Comparison of ENCODE assay signal across 8 cellular contexts in the genomic region with DNA sequence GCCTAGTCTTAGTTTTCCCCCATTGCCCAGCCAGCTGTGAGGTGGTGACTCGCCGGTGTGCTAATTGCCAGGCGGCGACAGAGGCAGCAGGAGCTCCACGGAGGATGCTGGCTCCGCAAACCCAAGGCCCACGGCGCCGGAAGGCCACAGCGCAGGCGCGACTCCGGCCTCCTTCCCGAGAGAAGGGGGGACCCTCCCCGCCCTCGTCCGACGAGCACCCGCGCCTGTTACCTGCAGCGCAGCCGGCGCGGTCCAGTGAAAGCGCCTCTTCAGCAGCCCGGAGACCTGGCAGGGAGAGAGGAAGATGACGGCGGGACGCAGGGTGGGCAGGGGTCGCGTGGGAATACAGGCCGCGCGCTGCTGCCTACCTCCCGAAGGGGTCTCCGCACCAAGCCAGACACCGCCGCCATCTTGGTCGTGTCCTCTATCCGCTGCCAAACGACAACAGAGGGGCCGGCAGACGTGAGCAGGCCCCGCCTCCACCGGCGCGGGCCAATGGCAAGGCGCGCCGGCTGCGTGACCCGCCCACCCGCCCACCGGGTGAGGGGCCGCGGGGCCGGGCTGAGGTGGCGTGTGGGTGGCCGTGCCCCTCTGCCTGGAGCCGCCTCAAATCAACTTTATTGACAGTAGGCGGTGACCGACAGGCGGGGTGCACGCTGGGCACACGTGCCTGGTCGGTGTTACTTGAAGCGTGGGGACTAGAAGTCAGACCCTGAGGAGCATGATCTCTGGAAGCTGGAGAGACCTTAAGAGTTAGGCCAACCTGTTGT. TPM values are rescaled to one million over a fixed set of nuclear protein-coding genes. Genes with fewer than 3 reads are reported as not detected.
A peak's percentile ranks its signal among the peaks of the same experiment; 100 is the strongest.
DNase-seq lines count a peak whose midpoint lies in the region; ATAC-seq lines count a peak whose summit lies in the region.

A gene (minus strand): TSS at position 433 of the 770 bp plus-strand sequence. CDS start 23 bp downstream, at position 410.

- peaks cover 37% of the 10 kb centered on the region for H3K36me3 ChIP-seq in NT2/D1 (ENCODE audit: insufficient read depth, insufficient read length, low read length)
- peaks cover 13% of the 10 kb centered on the region for H3K36me3 ChIP-seq in endocrine pancreas (ENCODE audit: control insufficient read depth, insufficient read depth, low read length)

- H3K36me3 Mint-ChIP-seq in activated CD8-positive, alpha-beta memory T cell treated with anti-CD3 and anti-CD28 coated beads, Interleukin-2, amount 10 ng/mL, durations not matched to agents 7 days and 5 days, result peaks cover 14% of the 10 kb centered on the region

- H3K4me1 ChIP-seq in NT2/D1 (ENCODE audit: insufficient read depth, insufficient read length) (peaks cover 3% of the 10 kb centered on the region), endocrine pancreas (ENCODE audit: control insufficient read depth, insufficient read depth, low read length) (peaks cover 6% of the 10 kb centered on the region)

- peak within 1 kb of the TSS; percentile 79 for H3K27ac Mint-ChIP-seq in activated CD8-positive, alpha-beta memory T cell treated with anti-CD3 and anti-CD28 coated beads, Interleukin-2, amount 10 ng/mL, durations not matched to agents 7 days and 5 days

- H3K27me3 Mint-ChIP-seq in activated CD8-positive, alpha-beta memory T cell treated with anti-CD3 and anti-CD28 coated beads, Interleukin-2, amount 10 ng/mL, durations not matched to agents 7 days and 5 days, result peaks cover 7% of the 10 kb centered on the region

- no peaks in the 10 kb centered on the region for H3K27me3 ChIP-seq in NT2/D1 (ENCODE audit: insufficient read depth, insufficient read length)
- H3K27me3 ChIP-seq in endocrine pancreas (ENCODE audit: control insufficient read depth, insufficient read depth, low read length), result no peaks in the 10 kb centered on the region

- H3K4me1 Mint-ChIP-seq in activated CD8-positive, alpha-beta memory T cell treated with anti-CD3 and anti-CD28 coated beads, Interleukin-2, amount 10 ng/mL, durations not matched to agents 7 days and 5 days, result peaks cover 24% of the 10 kb centered on the region

- DNase-seq in COR-L47 (lab: John Stamatoyannopoulos, UW) (peak; percentile 67), HT-29 (ENCODE audit: low spot score) (peak; percentile 76), NT2/D1 (ENCODE audit: low read depth, low spot score) (peak; percentile 86), mesenteric fat pad (ENCODE audit: low spot score) (peak; percentile 97)
- peak; percentile 93 for DNase-seq in activated CD8-positive, alpha-beta memory T cell treated with anti-CD3 and anti-CD28 coated beads, Interleukin-2, amount 10 ng/mL, durations not matched to agents 7 days and 5 days
- peak; percentile 75 for DNase-seq in stimulated activated CD8-positive, alpha-beta memory T cell treated with anti-CD3 and anti-CD28 coated beads, Interleukin-15, amount 100 ng/mL, for 1 hour (ENCODE audit: low read depth)

- peak within 1 kb of the TSS; percentile 83 for H3K4me3 Mint-ChIP-seq in activated CD8-positive, alpha-beta memory T cell treated with anti-CD3 and anti-CD28 coated beads, Interleukin-2, amount 10 ng/mL, durations not matched to agents 7 days and 5 days

- no peaks in the 10 kb centered on the region for H3K9me3 Mint-ChIP-seq in activated CD8-positive, alpha-beta memory T cell treated with anti-CD3 and anti-CD28 coated beads, Interleukin-2, amount 10 ng/mL, durations not matched to agents 7 days and 5 days (ENCODE audit: low read depth)

- ATAC-seq in GM21360 (IDR thresholded peaks at IDR 0.05; ENCODE audit: unreplicated experiment), result peak; percentile 90
- peak; percentile 97 for ATAC-seq in activated CD8-positive, alpha-beta memory T cell treated with anti-CD3 and anti-CD28 coated beads, Interleukin-2, amount 10 ng/mL, durations not matched to agents 7 days and 5 days

- CTCF ChIA-PET in activated CD8-positive, alpha-beta memory T cell treated with anti-CD3 and anti-CD28 coated beads, Interleukin-2, amount 10 ng/mL, durations not matched to agents 7 days and 5 days (lab: Charles Lee), result interaction anchor here (0.7 to 3.3 kb wide), 9 partner anchors 18 to 128 kb away, joined by 3 to 12 read pairs (median 7); a partner anchor contains a TSS

- H3K4me3 ChIP-seq in NT2/D1 (ENCODE audit: insufficient read length, low read depth) (peak within 1 kb of the TSS; percentile 96), endocrine pancreas (ENCODE audit: control insufficient read depth, insufficient read depth, low read length) (peak within 1 kb of the TSS; percentile 91)

- H3K9ac ChIP-seq in NT2/D1 (ENCODE audit: insufficient read length, low read depth) (peak within 1 kb of the TSS; percentile 97), endocrine pancreas (ENCODE audit: control insufficient read depth, insufficient read depth, low read length) (peak within 1 kb of the TSS; percentile 55)

- no peaks in the 10 kb centered on the region for H3K9me3 ChIP-seq in NT2/D1 (ENCODE audit: insufficient read depth, low read length)
- no peaks in the 10 kb centered on the region for H3K9me3 ChIP-seq in endocrine pancreas (ENCODE audit: control insufficient read depth, low read length)

RNA-seq across cellular contexts. Expression of the gene that starts here (rescaled TPM):
- 34.2 and 47.8 TPM in 2 replicates for total RNA-seq in HT-29 (2014; rRNA removed; shearing (Covaris generic))
- total RNA-seq in activated CD8-positive, alpha-beta memory T cell treated with anti-CD3 and anti-CD28 coated beads, Interleukin-2, amount 10 ng/mL, durations not matched to agents 7 days and 5 days, result 10 to 100 TPM; 43.4 to 60.6 TPM
- total RNA-seq in mesenteric fat pad, result 55.2 TPM

Comparison
In these comparisons a context has a peak if more than half of its experiments do, and no peak if none do; other contexts are left out.
1. Peak in every context shown above with its lines: DNase-seq, ATAC-seq and H3K4me3 ChIP-seq.